1 cellular context compared by ENCODE assay signal in genomic region chr7:46153951-46154787, GRCh38.
TF ChIP-seq lines count a peak whose summit lies in the region.

No MANE protein-coding gene starts in this region.

TF ChIP-seq in HepG2, 621 proteins besides CTCF, POLR2A, EP300 and RAD21 (continued from another document and continues in another):
- TF ChIP-seq ZNF383 (CRISPR knock-in tag; IDR thresholded peaks at IDR 0.05; ENCODE audit: borderline replicate concordance) (no peak), AFF4 (CRISPR knock-in tag; IDR thresholded peaks at IDR 0.05) (no peak), ATF7 (IDR thresholded peaks at IDR 0.05) (0 out of 2 replicates have a peak, but pooled peaks have one; percentile 20), ATF7 (CRISPR knock-in tag; IDR thresholded peaks at IDR 0.05) (no peak), ZNF350 (CRISPR knock-in tag; IDR thresholded peaks at IDR 0.05; ENCODE audit: borderline replicate concordance, low read depth) (no peak), ZNF841 (CRISPR knock-in tag; IDR thresholded peaks at IDR 0.05; ENCODE audit: borderline replicate concordance) (no peak), RFXANK (CRISPR knock-in tag; IDR thresholded peaks at IDR 0.05) (no peak), ZNF552 (CRISPR knock-in tag; IDR thresholded peaks at IDR 0.05; ENCODE audit: borderline replicate concordance) (no peak), SMAD3 (CRISPR knock-in tag; IDR thresholded peaks at IDR 0.05) (peak; percentile 63; the same call in 1 of the 2 replicates), SMARCC2 (IDR thresholded peaks at IDR 0.05) (no peak), RORA (CRISPR knock-in tag; IDR thresholded peaks at IDR 0.05) (no peak), KDM5A (IDR thresholded peaks at IDR 0.05; ENCODE audit: borderline replicate concordance, low read length) (no peak), ZNF274 (CRISPR knock-in tag; IDR thresholded peaks at IDR 0.05) (no peak), ZNF253 (CRISPR knock-in tag; IDR thresholded peaks at IDR 0.05; ENCODE audit: borderline replicate concordance) (no peak), CREB1 (IDR thresholded peaks at IDR 0.05) (no peak), CREB1 (CRISPR knock-in tag; IDR thresholded peaks at IDR 0.05) (peak; percentile 19; the same call in 1 of the 2 replicates), HNF1A (IDR thresholded peaks at IDR 0.05; ENCODE audit: low read depth) (no peak), HNF1A (CRISPR knock-in tag; IDR thresholded peaks at IDR 0.05; ENCODE audit: borderline replicate concordance) (no peak), IKZF1 (IDR thresholded peaks at IDR 0.05) (no peak), DDIT3 (CRISPR knock-in tag; IDR thresholded peaks at IDR 0.05) (no peak), YEATS4 (CRISPR knock-in tag; IDR thresholded peaks at IDR 0.05; ENCODE audit: borderline replicate concordance) (no peak), ESRRA (CRISPR knock-in tag; IDR thresholded peaks at IDR 0.05; ENCODE audit: low read depth) (peak; percentile 56; the same call in 1 of the 2 replicates), ZNF24 (IDR thresholded peaks at IDR 0.05) (no peak), RFX1 (IDR thresholded peaks at IDR 0.05) (no peak), KLF12 (CRISPR knock-in tag; IDR thresholded peaks at IDR 0.05; ENCODE audit: borderline replicate concordance) (no peak), MXI1 (IDR thresholded peaks at IDR 0.05; ENCODE audit: borderline replicate concordance, low read depth, low read length) (peak; percentile 41; the same call in 1 of the 3 replicates), KMT2B (CRISPR knock-in tag; IDR thresholded peaks at IDR 0.05) (no peak), NFAT5 (CRISPR knock-in tag; IDR thresholded peaks at IDR 0.05) (no peak), PAXIP1 (CRISPR knock-in tag; conservative IDR thresholded peaks at IDR 0.05) (peak; percentile 91), MAX (IDR thresholded peaks at IDR 0.05) (peak; percentile 80), DRAP1 (CRISPR knock-in tag; IDR thresholded peaks at IDR 0.05) (no peak; the same call in 1 of the 2 replicates), PRDM4 (CRISPR knock-in tag; IDR thresholded peaks at IDR 0.05; ENCODE audit: borderline replicate concordance) (no peak), THAP8 (CRISPR knock-in tag; IDR thresholded peaks at IDR 0.05; ENCODE audit: borderline replicate concordance) (no peak), ZNF816 (CRISPR knock-in tag; IDR thresholded peaks at IDR 0.05; ENCODE audit: borderline replicate concordance) (no peak), HDAC2 (CRISPR knock-in tag; IDR thresholded peaks at IDR 0.05) (peak; percentile 60; the same call in 1 of the 2 replicates), ZFYVE20 (CRISPR knock-in tag; IDR thresholded peaks at IDR 0.05; ENCODE audit: borderline replicate concordance, low read depth) (no peak), SCMH1 (CRISPR knock-in tag; IDR thresholded peaks at IDR 0.05; ENCODE audit: borderline replicate concordance) (no peak), SOX5 (CRISPR knock-in tag; IDR thresholded peaks at IDR 0.05; ENCODE audit: borderline replicate concordance) (peak; percentile 67), HOXD1 (CRISPR knock-in tag; IDR thresholded peaks at IDR 0.05) (no peak), ZNF709 (CRISPR knock-in tag; IDR thresholded peaks at IDR 0.05) (no peak), HNF4G (IDR thresholded peaks at IDR 0.05; ENCODE audit: borderline replicate concordance, low read depth, low read length) (peak; percentile 98), HNF4G (CRISPR knock-in tag; IDR thresholded peaks at IDR 0.05; ENCODE audit: borderline replicate concordance, low read depth) (peak; percentile 90), ISL2 (CRISPR knock-in tag; IDR thresholded peaks at IDR 0.05) (no peak), FOSL2 (CRISPR knock-in tag; IDR thresholded peaks at IDR 0.05) (peak; percentile 54), CENPX (CRISPR knock-in tag; IDR thresholded peaks at IDR 0.05) (no peak)
